Comparison of ENCODE assay signal across 27 cellular contexts in genomic region chr18:3025544-3025943, GRCh38. TPM values are rescaled to one million over a fixed set of nuclear protein-coding genes. Genes with fewer than 3 reads are reported as not detected.
A peak's percentile ranks its signal among the peaks of the same experiment; 100 is the strongest.
DNase-seq lines count a peak whose midpoint lies in the region; ATAC-seq, FAIRE-seq and TF ChIP-seq lines count a peak whose summit lies in the region.
"Had no signal": no experiment of that assay in that cellular context is flagged by ENCODE, and none has a peak within 500 bp of the region (broad histone marks: within the 10 kb centered on the region; RNA-seq: fewer than 3 reads in every experiment).

No MANE protein-coding gene starts in this region.

- no peak for DNase-seq in cardiac muscle cell (ENCODE audit: low read depth in 1 of 2, low spot score in 1 of 2)
- no peak for DNase-seq in right cardiac atrium
- no peak for DNase-seq in HepG2 (ENCODE audit: low spot score)
- DNase-seq in right lobe of liver = no peak
- no peak for DNase-seq in memory B cell (ENCODE audit: low spot score in 2 of 2)
- no peak for DNase-seq in NCI-H2171 treated with DMSO at 0.1 percent for 48 hours (lab: John Stamatoyannopoulos, UW)
- DNase-seq in mucosa of gallbladder (ENCODE audit: low spot score) = no peak
- DNase-seq: 8988T; ACHN; AML-193; BE2C; CD4-positive, alpha-beta T cell; CD8-positive, alpha-beta memory T cell; DMS 273 treated with DMSO at 0.1 percent for 48 hours; DMS79; EL; GDM1; GM23248; H7; HCEC 1CT had no signal

- 79% methylated on average over 2 of the region's 2 CpGs for WGBS in right cardiac atrium
- WGBS in HepG2 (ENCODE audit: low lambda C conversion rate) = 61% methylated on average over 2 of the region's 2 CpGs
- 91% methylated on average over 2 of the region's 2 CpGs for WGBS in right lobe of liver (ENCODE audit: insufficient coverage, low coverage, low lambda C conversion rate, missing lambda C conversion rate)

- no peak for TF ChIP-seq RAD21 in HepG2 (CRISPR knock-in tag; IDR thresholded peaks at IDR 0.05)

- intact Hi-C loops in right cardiac atrium (cut with DNase I) = no loop called here
- intact Hi-C loops in HepG2 (cut with micrococcal nuclease; ENCODE audit: unreplicated experiment) = loop anchor here (5.0 kb wide), 1 partner anchor 37 kb away; no protein-coding TSS in a partner anchor
- intact Hi-C loops in right lobe of liver (cut with DNase I) = no loop called here

- no peaks in the 10 kb centered on the region for H3K36me3 Mint-ChIP-seq in memory B cell
- H3K36me3 Mint-ChIP-seq: CD14-positive monocyte; CD8-positive, alpha-beta memory T cell had no signal

- no peaks in the 10 kb centered on the region for H4K20me1 ChIP-seq in HepG2 (ENCODE audit: insufficient read depth, low read length)
- H4K20me1 ChIP-seq: BLaER1 treated with 17β-estradiol and CSF1 and Interleukin-3, amounts not matched to agents 10 nM and 100 nM had no signal

- no peak for FAIRE-seq in HepG2 (lab: Jason Lieb, UNC)
- FAIRE-seq: A549, D721Med, GM12878, GM19239, H1 had no signal

- no peak overlapping the region for H3K9ac ChIP-seq in HepG2 (ENCODE audit: insufficient read depth, low read depth, low read length)
- H3K9ac ChIP-seq: BLaER1 treated with 17β-estradiol and CSF1 and Interleukin-3, amounts not matched to agents 10 nM and 100 nM; GM23248 had no signal

- H3K9me3 ChIP-seq in cardiac muscle cell (ENCODE audit: low read depth) = no peaks in the 10 kb centered on the region
- H3K9me3 ChIP-seq in right cardiac atrium (ENCODE audit: control insufficient read depth, low read length) = no peaks in the 10 kb centered on the region
- no peaks in the 10 kb centered on the region for H3K9me3 ChIP-seq in HepG2 (ENCODE audit: low read length)
- H3K9me3 ChIP-seq in right lobe of liver = no peaks in the 10 kb centered on the region
- H3K9me3 ChIP-seq: A549; BE2C; BLaER1 treated with 17β-estradiol and CSF1 and Interleukin-3, amounts not matched to agents 10 nM and 100 nM had no signal

- H3K4me2 ChIP-seq in HepG2 (ENCODE audit: low read depth, low read length) = peak overlapping the region; percentile 90; the same call in 1 of the 2 replicates
- H3K4me2 ChIP-seq: BLaER1 treated with 17β-estradiol and CSF1 and Interleukin-3, amounts not matched to agents 10 nM and 100 nM had no signal

- H3K27me3 ChIP-seq in cardiac muscle cell (no peaks in the 10 kb centered on the region), right cardiac atrium (ENCODE audit: control insufficient read depth, insufficient read depth) (no peaks in the 10 kb centered on the region), HepG2 (ENCODE audit: control insufficient read depth in 1 of 2, insufficient read depth in 2 of 2, low read length in 2 of 2) (no peaks in the 10 kb centered on the region), right lobe of liver (no peaks in the 10 kb centered on the region)
- H3K27me3 ChIP-seq: BE2C; BLaER1 treated with 17β-estradiol and CSF1 and Interleukin-3, amounts not matched to agents 10 nM and 100 nM had no signal

- H3K36me3 ChIP-seq in cardiac muscle cell (no peaks in the 10 kb centered on the region), HepG2 (replicated peaks in 1 of 2; ENCODE audit: control insufficient read depth in 1 of 2, insufficient read depth in 2 of 2, low read length in 2 of 2) (no peaks in the 10 kb centered on the region), right lobe of liver (no peaks in the 10 kb centered on the region)
- H3K36me3 ChIP-seq: BE2C; BLaER1 treated with 17β-estradiol and CSF1 and Interleukin-3, amounts not matched to agents 10 nM and 100 nM had no signal

- H3K27me3 Mint-ChIP-seq in memory B cell = no peaks in the 10 kb centered on the region
- H3K27me3 Mint-ChIP-seq: CD4-positive, alpha-beta T cell; CD8-positive, alpha-beta memory T cell had no signal

- peak overlapping the region; percentile 18 for H3K27ac Mint-ChIP-seq in memory B cell
- H3K27ac Mint-ChIP-seq: CD14-positive monocyte; CD4-positive, alpha-beta T cell had no signal

- H2AFZ ChIP-seq in HepG2 (ENCODE audit: low read length) = no peak overlapping the region
- H2AFZ ChIP-seq: GM23248 had no signal

- no peak for TF ChIP-seq POLR2A in HepG2 (IDR thresholded peaks at IDR 0.05; ENCODE audit: insufficient read depth in 1 of 2, low read depth in 2 of 2, low read length in 2 of 2)
- no peak for TF ChIP-seq POLR2A in right lobe of liver (IDR thresholded peaks at IDR 0.05)

- no TSS peak for BruUV-seq in HepG2 (replicated peaks; lab: Mats Ljungman, UMichigan)

- H3K4me1 ChIP-seq in cardiac muscle cell (ENCODE audit: low read depth) = peaks cover 41% of the 10 kb centered on the region
- peaks cover 2% of the 10 kb centered on the region for H3K4me1 ChIP-seq in right cardiac atrium (ENCODE audit: control insufficient read depth, insufficient read depth, low read length)
- H3K4me1 ChIP-seq in HepG2 (ENCODE audit: insufficient read depth, low read length) = peaks cover 51% of the 10 kb centered on the region
- no peaks in the 10 kb centered on the region for H3K4me1 ChIP-seq in right lobe of liver
- H3K4me1 ChIP-seq: BE2C had no signal

- CTCF ChIA-PET in HepG2 (lab: Yijun Ruan, JAX; ENCODE audit: low intra/inter-chr PET ratio, low total read pairs) = no interaction called here

- H3K4me3 ChIP-seq in cardiac muscle cell = no peak overlapping the region
- no peak overlapping the region for H3K4me3 ChIP-seq in right cardiac atrium (ENCODE audit: low read length)
- no peak overlapping the region; a peak in 1 of 6 replicates for H3K4me3 ChIP-seq in HepG2 (replicated peaks in 1 of 3; ENCODE audit: insufficient read depth in 1 of 3, low read depth in 2 of 3, low read length in 3 of 3)
- no peak overlapping the region for H3K4me3 ChIP-seq in right lobe of liver
- H3K4me3 ChIP-seq: A549; BLaER1 treated with 17β-estradiol and CSF1 and Interleukin-3, amounts not matched to agents 10 nM and 100 nM; GM12878; GM23248 had no signal

- H3K79me2 ChIP-seq in HepG2 (ENCODE audit: insufficient read depth, low read length) = no peaks in the 10 kb centered on the region

- TF ChIP-seq CTCF in cardiac muscle cell (IDR thresholded peaks at IDR 0.05; ENCODE audit: low read depth, low read length) = no peak
- no peak for TF ChIP-seq CTCF in HepG2 (CRISPR knock-in tag; IDR thresholded peaks at IDR 0.05)
- TF ChIP-seq CTCF in right lobe of liver (IDR thresholded peaks at IDR 0.05) = no peak

- no peak overlapping the region for H3K4me3 Mint-ChIP-seq in memory B cell
- H3K4me3 Mint-ChIP-seq: CD14-positive monocyte; CD4-positive, alpha-beta T cell; CD8-positive, alpha-beta memory T cell had no signal

- no peaks in the 10 kb centered on the region for H3K4me1 Mint-ChIP-seq in memory B cell
- H3K4me1 Mint-ChIP-seq: CD8-positive, alpha-beta memory T cell had no signal

- ATAC-seq in right cardiac atrium = no peak
- ATAC-seq in HepG2 = no peak
- no peak for ATAC-seq in right lobe of liver
- ATAC-seq in memory B cell (ENCODE audit: low read depth) = no peak
- ATAC-seq: A549, GM12878 had no signal

- H3K27ac ChIP-seq in cardiac muscle cell (peak overlapping the region; percentile 97), right cardiac atrium (ENCODE audit: low read length) (no peak overlapping the region), HepG2 (ENCODE audit: extremely low read length, insufficient read depth, low read length) (no peak overlapping the region), right lobe of liver (no peak overlapping the region)
- H3K27ac ChIP-seq: A549; BLaER1 treated with 17β-estradiol and CSF1 and Interleukin-3, amounts not matched to agents 10 nM and 100 nM; GM23248 had no signal

- POLR2A ChIA-PET in HepG2 (lab: Yijun Ruan, JAX) = interaction anchor here (3.1 kb wide), 1 partner anchor 86 kb away, joined by 6 read pairs; no protein-coding TSS in a partner anchor

- TF ChIP-seq EP300 in HepG2 (IDR thresholded peaks at IDR 0.05; ENCODE audit: low read depth in 2 of 2, low read length in 2 of 2) (no peak), HepG2 (CRISPR knock-in tag; IDR thresholded peaks at IDR 0.05; ENCODE audit: borderline replicate concordance) (no peak)

- in situ Hi-C loops in HepG2 (cut with HindIII; ENCODE audit: extremely low pct_ligation_motif_present, low pct_unique_long_range_greater_than_20kb) = loop anchor here (25.0 kb wide), 1 partner anchor 587 kb away; no protein-coding TSS in a partner anchor

- H3K9me3 Mint-ChIP-seq in memory B cell = peaks cover 4% of the 10 kb centered on the region
- H3K9me3 Mint-ChIP-seq: CD4-positive, alpha-beta T cell; CD8-positive, alpha-beta memory T cell had no signal

TF ChIP-seq in HepG2, 621 proteins besides CTCF, POLR2A, EP300 and RAD21:
- TF ChIP-seq FOXK2 (IDR thresholded peaks at IDR 0.05) = no peak
- TF ChIP-seq ZNF7 (CRISPR knock-in tag; IDR thresholded peaks at IDR 0.05) = peak; percentile 68; the same call in 1 of the 2 replicates

RNA-seq across cellular contexts. Expression of gene LPIN2, which starts 12.6 kb away (rescaled TPM):
- total RNA-seq in cardiac muscle cell = 29.2 and 50.8 TPM in 2 replicates
- polyA plus RNA-seq in cardiac muscle cell = 18.1 and 27.4 TPM in 2 replicates
- 10 to 100 TPM; 12.6 to 18.1 (median 14.2) TPM for total RNA-seq in right cardiac atrium
- polyA plus RNA-seq in right cardiac atrium = 5.0 TPM
- 46.0 and 59.5 TPM in 2 replicates for total RNA-seq in HepG2 (2016; rRNA removed; fragmentation: Illumina TruSeq; extraction: Trizol)
- 12.8 and 14.6 TPM in 2 replicates for total RNA-seq in HepG2 (2016; cell fraction: cytosol; rRNA removed; fragmentation: Illumina TruSeq; extraction: Trizol; ENCODE audit: low read depth)
- total RNA-seq in HepG2 (2016; cell fraction: insoluble cytoplasmic fraction; rRNA removed; fragmentation: Illumina TruSeq; extraction: Trizol) = 44.4 and 54.4 TPM in 2 replicates
- 20.5 and 21.5 TPM in 2 replicates for total RNA-seq in HepG2 (2016; cell fraction: membrane; rRNA removed; fragmentation: Illumina TruSeq; extraction: Trizol)
- total RNA-seq in HepG2 (2016; cell fraction: nucleus; rRNA removed; fragmentation: Illumina TruSeq; extraction: Trizol) = 50.5 and 53.1 TPM in 2 replicates
- polyA plus RNA-seq in HepG2 (2011; rRNA removed) = 110 and 119 TPM in 2 replicates
- 76.4 and 101 TPM in 2 replicates for polyA plus RNA-seq in HepG2 (2011; cell fraction: cytosol; rRNA removed)
- 114 and 124 TPM in 2 replicates for polyA plus RNA-seq in HepG2 (2011; cell fraction: nucleus; rRNA removed)
- 53.5 and 68.4 TPM in 2 replicates for polyA plus RNA-seq in HepG2 (2012)
- polyA plus RNA-seq in HepG2 (2016; cell fraction: cytosol; fragmentation: Illumina TruSeq; extraction: Trizol; ENCODE audit: low read depth) = 1.7 and 2.2 TPM in 2 replicates
- 32.7 and 38.7 TPM in 2 replicates for polyA plus RNA-seq in HepG2 (2016; cell fraction: insoluble cytoplasmic fraction; fragmentation: Illumina TruSeq; extraction: Trizol; ENCODE audit: low read depth)
- polyA plus RNA-seq in HepG2 (2016; cell fraction: membrane; fragmentation: Illumina TruSeq; extraction: Trizol; ENCODE audit: low read depth) = 5.6 and 6.6 TPM in 2 replicates
- 51.6 and 53.6 TPM in 2 replicates for polyA plus RNA-seq in HepG2 (2016; cell fraction: nucleus; fragmentation: Illumina TruSeq; extraction: Trizol; ENCODE audit: insufficient read depth, low read depth)
- polyA minus RNA-seq in HepG2 (2011; rRNA and poly(A)+ RNA removed; ENCODE audit: low replicate concordance) = 31.2 and 149 TPM in 2 replicates
- 95.1 and 103 TPM in 2 replicates for polyA minus RNA-seq in HepG2 (2011; cell fraction: cytosol; rRNA and poly(A)+ RNA removed)
- 171 and 204 TPM in 2 replicates for polyA minus RNA-seq in HepG2 (2011; cell fraction: nucleus; rRNA and poly(A)+ RNA removed)
- 100 to 1,000 TPM in 5 of 6 experiments, 10 to 100 TPM in 1; 64.9 to 175 (median 150) TPM for total RNA-seq in right lobe of liver
- total RNA-seq in mucosa of gallbladder = 190 TPM
